8 cellular contexts compared by ENCODE assay signal in genomic region chr3:196287405-196288140, GRCh38. TPM values are rescaled to one million over a fixed set of nuclear protein-coding genes. Genes with fewer than 3 reads are reported as not detected.
A peak's percentile ranks its signal among the peaks of the same experiment; 100 is the strongest.
DNase-seq lines count a peak whose midpoint lies in the region; ATAC-seq, FAIRE-seq and TF ChIP-seq lines count a peak whose summit lies in the region.

TSS of gene PCYT1A (minus strand) at chr3:196287726. CDS start at chr3:196270531, 17,195 bp downstream.

- no peaks in the 10 kb centered on the region for H3K27me3 ChIP-seq in A673 (replicated peaks; ENCODE audit: insufficient read depth, low read depth, low read length, poor library complexity)
- H3K27me3 ChIP-seq in small intestine (ENCODE audit: control insufficient read depth in 2 of 2, insufficient read depth in 2 of 2, low read length in 2 of 2) = no peaks in the 10 kb centered on the region

- H3K9me3 Mint-ChIP-seq in WTC11 = no peaks in the 10 kb centered on the region

- DNase-seq in A673 (ENCODE audit: low spot score) (peak; percentile 95), NCI-H2227 (lab: John Stamatoyannopoulos, UW; ENCODE audit: unreplicated experiment) (peak; percentile 94), WTC11 (ENCODE audit: low spot score) (peak; percentile 90), cardiac fibroblast (ENCODE audit: low read depth in 2 of 2) (peak; percentile 96 to 97), iPS-NIHi7 (ENCODE audit: extremely low spot score) (peak; percentile 97), small intestine (peak; percentile 95)

- POLR2A ChIA-PET in A673 (lab: Charles Lee; ENCODE audit: low non-redundant PET) (no interaction called here), WTC11 (lab: Charles Lee) (interaction anchor here (0.6 to 1.1 kb wide), 3 partner anchors 145 to 223 kb away, joined by 3 to 8 read pairs (median 4); partner anchors contain the start of gene UBXN7)

- 0 to 1% (median 0%) methylated on average over 58 to 60 of the region's 60 CpGs for WGBS in small intestine, 3 donors

- intact Hi-C loops in A673 (cut with micrococcal nuclease; ENCODE audit: unreplicated experiment) = no loop called here

- H3K27ac ChIP-seq in A673 (ENCODE audit: low read depth, low read length, poor library complexity, severe bottlenecking) = peak within 1 kb of the TSS; percentile 92
- peak within 1 kb of the TSS; percentile 82 to 97 for H3K27ac ChIP-seq in small intestine (ENCODE audit: low read depth in 1 of 2, low read length in 1 of 2)

- peak within 1 kb of the TSS; percentile 99 for H3K27ac Mint-ChIP-seq in WTC11

- TF ChIP-seq CTCF in A673 (conservative IDR thresholded peaks at IDR 0.05; ENCODE audit: low read depth, low read length) = no peak
- TF ChIP-seq CTCF in WTC11 (IDR thresholded peaks at IDR 0.05) = no peak
- TF ChIP-seq CTCF in cardiac fibroblast (IDR thresholded peaks at IDR 0.05; ENCODE audit: low read depth, low read length) = no peak

- ATAC-seq in GM18873 (IDR thresholded peaks at IDR 0.05; ENCODE audit: low FRiP score, unreplicated experiment) = peak; percentile 56
- ATAC-seq in HG03135 (IDR thresholded peaks at IDR 0.05; ENCODE audit: unreplicated experiment) = peak; percentile 83
- peak; percentile 92 for ATAC-seq in WTC11

- no peak for FAIRE-seq in small intestine (lab: Jason Lieb, UNC)

- H3K4me3 ChIP-seq in A673 (ENCODE audit: low read depth, low read length, poor library complexity, severe bottlenecking) = peak within 1 kb of the TSS; percentile 89
- peak within 1 kb of the TSS; percentile 99 to 100 for H3K4me3 ChIP-seq in cardiac fibroblast (replicated peaks in 1 of 2; ENCODE audit: low read depth in 2 of 2, low read length in 2 of 2)
- H3K4me3 ChIP-seq in small intestine (ENCODE audit: low read depth in 1 of 2, low read length in 2 of 2) = peak within 1 kb of the TSS; percentile 63 to 66

- BruUV-seq in A673 (replicated peaks; lab: Mats Ljungman, UMichigan) = no TSS peak

- H3K36me3 ChIP-seq in A673 (ENCODE audit: insufficient read depth, low read length, poor library complexity, severe bottlenecking) = no peaks in the 10 kb centered on the region
- H3K36me3 ChIP-seq in small intestine (ENCODE audit: control insufficient read depth in 2 of 2, insufficient read depth in 2 of 2, low read length in 2 of 2) = no peaks in the 10 kb centered on the region

- peaks cover 39% of the 10 kb centered on the region for H3K4me1 Mint-ChIP-seq in WTC11

- no peaks in the 10 kb centered on the region for H3K9me3 ChIP-seq in A673 (ENCODE audit: low read depth, low read length, poor library complexity, severe bottlenecking)
- H3K9me3 ChIP-seq in small intestine (ENCODE audit: control insufficient read depth, low read depth) = no peaks in the 10 kb centered on the region

- no peaks in the 10 kb centered on the region for H3K27me3 Mint-ChIP-seq in WTC11 (ENCODE audit: low read depth)

- H3K36me3 Mint-ChIP-seq in WTC11 = no peaks in the 10 kb centered on the region

- CTCF ChIA-PET in A673 (lab: Charles Lee) (no interaction called here), WTC11 (lab: Charles Lee) (no interaction called here)

- H3K4me1 ChIP-seq in A673 (ENCODE audit: insufficient read depth, low read length, poor library complexity, severe bottlenecking) (no peaks in the 10 kb centered on the region), small intestine (ENCODE audit: control insufficient read depth in 2 of 2, insufficient read depth in 1 of 2, low read depth in 1 of 2, low read length in 1 of 2) (peaks cover 2 to 11% of the 10 kb centered on the region in 2 donors)

- H3K4me3 Mint-ChIP-seq in WTC11 = peak within 1 kb of the TSS; percentile 97

TF ChIP-seq in WTC11, 78 proteins besides CTCF, POLR2A, EP300 and RAD21 (continues in another document):
- TF ChIP-seq KAT7 (CRISPR knock-in tag; IDR thresholded peaks at IDR 0.05; ENCODE audit: borderline replicate concordance) (peak; percentile 85; the same call in 1 of the 2 replicates), SMAD4 (CRISPR knock-in tag; IDR thresholded peaks at IDR 0.05) (0 out of 2 replicates have a peak, but pooled peaks have one; percentile 31), ZNF138 (CRISPR knock-in tag; conservative IDR thresholded peaks at IDR 0.05) (no peak), ZNF121 (CRISPR knock-in tag; IDR thresholded peaks at IDR 0.05) (peak; percentile 81), ETV6 (CRISPR knock-in tag; IDR thresholded peaks at IDR 0.05) (peak; percentile 71), SP1 (CRISPR knock-in tag; conservative IDR thresholded peaks at IDR 0.05) (0 out of 2 replicates have a peak, but pooled peaks have one; percentile 35), CREM (CRISPR knock-in tag; IDR thresholded peaks at IDR 0.05) (peak; percentile 70; the same call in 1 of the 2 replicates), ARID4B (CRISPR knock-in tag; IDR thresholded peaks at IDR 0.05; ENCODE audit: borderline replicate concordance) (no peak; the same call in none of the 2 replicates), E2F5 (CRISPR knock-in tag; IDR thresholded peaks at IDR 0.05) (peak; percentile 68; the same call in 1 of the 2 replicates), ZNF512 (CRISPR knock-in tag; IDR thresholded peaks at IDR 0.05; ENCODE audit: borderline replicate concordance) (no peak), TEAD1 (CRISPR knock-in tag; IDR thresholded peaks at IDR 0.05) (no peak; the same call in 1 of the 2 replicates), ZNF281 (CRISPR knock-in tag; IDR thresholded peaks at IDR 0.05) (peak; percentile 69; the same call in 1 of the 2 replicates)

RNA-seq across cellular contexts. Expression of gene PCYT1A, which starts in this region (rescaled TPM):
- total RNA-seq in A673 (2021) = 62.3 and 63.2 TPM in 2 replicates
- total RNA-seq in WTC11 (2021) = 22.4 to 28.5 TPM (median 23.5 TPM) in 3 replicates
- polyA plus RNA-seq in small intestine = 10 to 100 TPM; 47.0 to 92.8 (median 48.9) TPM

Comparison
In these comparisons a context has a peak if more than half of its experiments do, and no peak if none do; other contexts are left out.
1. Peak in every context shown above with its lines: DNase-seq, ATAC-seq, H3K4me3 ChIP-seq and H3K27ac ChIP-seq.